Comparison of ENCODE assay signal across 9 cellular contexts in genomic region chr4:148834804-148835598, GRCh38.
DNase-seq lines count a peak whose midpoint lies in the region; ATAC-seq and TF ChIP-seq lines count a peak whose summit lies in the region.
"Had no signal": no experiment of that assay in that cellular context is flagged by ENCODE, and none has a peak within 500 bp of the region (broad histone marks: within the 10 kb centered on the region; RNA-seq: fewer than 3 reads in every experiment).

No MANE protein-coding gene starts in this region.

- H3K4me2 ChIP-seq in SK-N-SH = peak overlapping the region; percentile 58; the same call in 1 of the 2 replicates

- DNase-seq in SK-N-SH (no peak), MV-4-11 (lab: John Stamatoyannopoulos, UW) (peak; percentile 90), foreskin keratinocyte (peak in 1 of 2 donors; percentile 41), stromal cell of bone marrow (ENCODE audit: low read depth) (peak; percentile 31)
- no peak for DNase-seq in effector memory CD4-positive, alpha-beta T cell
- DNase-seq: T-helper 17 cell had no signal

- no peak for TF ChIP-seq EP300 in SK-N-SH (IDR thresholded peaks at IDR 0.05; ENCODE audit: borderline replicate concordance in 1 of 2, low read depth in 1 of 2, low read length in 1 of 2)

- no peak for ATAC-seq in SK-N-SH treated with all-trans-retinoic acid at 6 μM for 48 hours
- peak; percentile 16 for ATAC-seq in foreskin keratinocyte
- ATAC-seq in HG02763 (IDR thresholded peaks at IDR 0.05; ENCODE audit: unreplicated experiment) = no peak
- ATAC-seq in GM21528 (IDR thresholded peaks at IDR 0.05; ENCODE audit: low FRiP score, unreplicated experiment) = no peak
- ATAC-seq: T-helper 17 cell had no signal

- peaks cover 9% of the 10 kb centered on the region for H3F3A ChIP-seq in SK-N-SH (replicated peaks; ENCODE audit: insufficient read depth)

- WGBS in SK-N-SH (ENCODE audit: low lambda C conversion rate) = 5% methylated on average over 6 of the region's 6 CpGs

- H2AFZ ChIP-seq in SK-N-SH (ENCODE audit: low read depth) = peak overlapping the region; percentile 88

- peak overlapping the region in 1 of 2 experiments; percentile 58; a peak in 2 of 4 replicates for H3K27ac ChIP-seq in SK-N-SH (ENCODE audit: low read depth in 2 of 2, low read length in 1 of 2)
- no peak overlapping the region for H3K27ac ChIP-seq in foreskin keratinocyte
- H3K27ac ChIP-seq in effector memory CD4-positive, alpha-beta T cell (ENCODE audit: insufficient read depth, low read length, poor library complexity, severe bottlenecking) = no peak overlapping the region

- H3K9ac ChIP-seq in SK-N-SH = no peak overlapping the region

- TF ChIP-seq CTCF in SK-N-SH (IDR thresholded peaks at IDR 0.05) (no peak), foreskin keratinocyte (conservative IDR thresholded peaks at IDR 0.05) (no peak)

- CTCF ChIA-PET in SK-N-SH (lab: Yijun Ruan, JAX) = interaction anchor here (0.7 kb wide), 1 partner anchor 39 kb away, joined by 3 read pairs; no protein-coding TSS in a partner anchor

- H3K27me3 ChIP-seq in SK-N-SH (ENCODE audit: insufficient read depth) (no peaks in the 10 kb centered on the region; the same call in 1 of the 2 replicates), foreskin keratinocyte (no peaks in the 10 kb centered on the region)
- no peaks in the 10 kb centered on the region for H3K27me3 ChIP-seq in effector memory CD4-positive, alpha-beta T cell (replicated peaks; ENCODE audit: control insufficient read depth, insufficient read depth, low read length, poor library complexity, severe bottlenecking)

- H3K9me3 ChIP-seq in SK-N-SH = no peaks in the 10 kb centered on the region
- no peaks in the 10 kb centered on the region for H3K9me3 ChIP-seq in effector memory CD4-positive, alpha-beta T cell (ENCODE audit: control insufficient read depth, low read length)

- H3K4me1 ChIP-seq in SK-N-SH (ENCODE audit: control insufficient read depth in 1 of 2, insufficient read depth in 2 of 2, low read depth in 1 of 2, low read length in 1 of 2) (peaks cover 0 to 14% of the 10 kb centered on the region in 2 experiments; a peak in 1 of 4 replicates), foreskin keratinocyte (peaks cover 9% of the 10 kb centered on the region)
- H3K4me1 ChIP-seq in effector memory CD4-positive, alpha-beta T cell (ENCODE audit: control insufficient read depth, insufficient read depth, low read length, poor library complexity, severe bottlenecking) = no peaks in the 10 kb centered on the region

- no peaks in the 10 kb centered on the region for H4K20me1 ChIP-seq in SK-N-SH (ENCODE audit: insufficient read depth)

- no peaks in the 10 kb centered on the region for H3K79me2 ChIP-seq in SK-N-SH (ENCODE audit: insufficient read depth)

- H3K4me3 ChIP-seq in SK-N-SH (ENCODE audit: low read depth in 2 of 2, low read length in 1 of 2) = no peak overlapping the region
- no peak overlapping the region for H3K4me3 ChIP-seq in effector memory CD4-positive, alpha-beta T cell (ENCODE audit: insufficient read depth, low read depth, low read length, poor library complexity, severe bottlenecking)

- H3K9me2 ChIP-seq in SK-N-SH = no peaks in the 10 kb centered on the region

- TF ChIP-seq RAD21 in SK-N-SH (IDR thresholded peaks at IDR 0.05; ENCODE audit: low read length) = no peak

- POLR2A ChIA-PET in SK-N-SH (lab: Yijun Ruan, JAX) = no interaction called here

- no peaks in the 10 kb centered on the region for H3K36me3 ChIP-seq in SK-N-SH (replicated peaks in 1 of 2; ENCODE audit: control insufficient read depth in 1 of 2, insufficient read depth in 2 of 2, low read length in 1 of 2)
- H3K36me3 ChIP-seq in effector memory CD4-positive, alpha-beta T cell (ENCODE audit: control insufficient read depth, insufficient read depth, low read length) = no peaks in the 10 kb centered on the region

TF ChIP-seq in SK-N-SH, 30 proteins besides CTCF, POLR2A, EP300 and RAD21:
- TF ChIP-seq RFX5 (IDR thresholded peaks at IDR 0.05; ENCODE audit: low read length) (no peak), PBX3 (IDR thresholded peaks at IDR 0.05) (peak; percentile 35; the same call in 1 of the 2 replicates), TCF12 (IDR thresholded peaks at IDR 0.05) (peak; percentile 62), JUND (IDR thresholded peaks at IDR 0.05) (no peak)

TF ChIP-seq in SK-N-SH treated with all-trans-retinoic acid at 6 μM for 48 hours, 23 proteins besides CTCF, POLR2A, EP300 and RAD21:
- TF ChIP-seq GLIS3 (CRISPR knock-in tag; IDR thresholded peaks at IDR 0.05) (no peak), ZNF8 (CRISPR knock-in tag; IDR thresholded peaks at IDR 0.05) (no peak), CSDC2 (CRISPR knock-in tag; IDR thresholded peaks at IDR 0.05) (no peak), POU6F1 (CRISPR knock-in tag; IDR thresholded peaks at IDR 0.05; ENCODE audit: borderline replicate concordance, low read depth) (no peak), ZNF70 (CRISPR knock-in tag; IDR thresholded peaks at IDR 0.05) (no peak), SNAI2 (CRISPR knock-in tag; IDR thresholded peaks at IDR 0.05) (no peak), RARB (CRISPR knock-in tag; IDR thresholded peaks at IDR 0.05) (no peak), ZFP30 (CRISPR knock-in tag; IDR thresholded peaks at IDR 0.05) (no peak), TCF4 (CRISPR knock-in tag; IDR thresholded peaks at IDR 0.05; ENCODE audit: borderline replicate concordance) (no peak), ESRRG (CRISPR knock-in tag; IDR thresholded peaks at IDR 0.05) (no peak), ISL1 (CRISPR knock-in tag; IDR thresholded peaks at IDR 0.05) (no peak), TOX (CRISPR knock-in tag; IDR thresholded peaks at IDR 0.05; ENCODE audit: borderline replicate concordance) (no peak), ZC3H10 (CRISPR knock-in tag; IDR thresholded peaks at IDR 0.05) (no peak)

Comparison
In these comparisons a context has a peak if more than half of its experiments do, and no peak if none do; other contexts are left out.
1. DNase-seq: peak in MV-4-11 (single experiment) and stromal cell of bone marrow (single experiment); none in SK-N-SH (single experiment) and effector memory CD4-positive, alpha-beta T cell (0 of 3).